13 cellular contexts compared by ENCODE assay signal in the genomic region with DNA sequence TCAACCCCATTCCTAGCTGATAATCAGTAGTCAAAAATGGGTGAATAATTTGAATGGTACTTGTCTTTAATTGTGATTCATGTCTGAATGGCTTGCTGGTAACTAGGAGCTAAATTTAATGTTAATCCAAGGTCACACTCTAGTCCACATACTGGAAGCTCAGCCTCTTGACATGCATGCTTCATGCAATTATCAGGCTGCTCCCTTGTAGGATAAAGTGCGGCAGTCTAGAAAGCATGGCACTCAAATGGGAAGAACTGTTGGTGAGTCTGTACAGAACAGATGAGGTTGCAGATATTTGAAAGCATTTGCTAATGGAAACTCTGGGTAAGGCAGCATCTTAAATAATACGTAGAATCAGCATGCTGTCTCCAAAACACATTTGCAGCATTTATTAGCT.
"Had no signal": no experiment of that assay in that cellular context is flagged by ENCODE, and none has a peak within 500 bp of the region (broad histone marks: within the 10 kb centered on the region; RNA-seq: fewer than 3 reads in every experiment).

No MANE protein-coding gene starts in this region.

- ATAC-seq: activated naive CD8-positive, alpha-beta T cell treated with anti-CD3 and anti-CD28 coated beads, Interleukin-2, amount 50 U/mL, for 24 hours; activated T-helper 17 cell treated with anti-CD3 and anti-CD28 coated beads, Interleukin-2, amount 50 U/mL, for 72 hours; effector memory CD8-positive, alpha-beta T cell; foreskin keratinocyte had no signal

- DNase-seq: activated CD4-positive, alpha-beta T cell treated with anti-CD3 and anti-CD28 coated beads, Interleukin-2, amount 50 U/mL, for 48 hours; activated naive CD4-positive, alpha-beta T cell treated with Interleukin-2 at 50 U/mL for 16 hours; activated naive CD8-positive, alpha-beta T cell treated with anti-CD3 and anti-CD28 coated beads, Interleukin-2, amount 50 U/mL, for 24 hours; dermis blood vessel endothelial cell; effector memory CD8-positive, alpha-beta T cell; foreskin keratinocyte; head of caudate nucleus; midbrain; ovary; right lobe of liver; spleen; upper lobe of left lung had no signal
